Comparison of ENCODE assay signal across 13 cellular contexts in genomic region chr6:28659250-28659566, GRCh38.
DNase-seq lines count a peak whose midpoint lies in the region; ATAC-seq, FAIRE-seq and TF ChIP-seq lines count a peak whose summit lies in the region.
"Had no signal": no experiment of that assay in that cellular context is flagged by ENCODE, and none has a peak within 500 bp of the region (broad histone marks: within the 10 kb centered on the region; RNA-seq: fewer than 3 reads in every experiment).

No MANE protein-coding gene starts in this region.

- no peaks in the 10 kb centered on the region for H3K9me3 ChIP-seq in left ventricle myocardium inferior (replicated peaks)
- no peaks in the 10 kb centered on the region for H3K9me3 ChIP-seq in right cardiac atrium (ENCODE audit: control insufficient read depth, low read length)
- H3K9me3 ChIP-seq in adipocyte (ENCODE audit: control insufficient read depth, low read length), result no peaks in the 10 kb centered on the region
- no peaks in the 10 kb centered on the region for H3K9me3 ChIP-seq in iPS-20b (ENCODE audit: insufficient read depth, low read depth, low read length)
- H3K9me3 ChIP-seq in vagina, result no peaks in the 10 kb centered on the region
- H3K9me3 ChIP-seq: gastrocnemius medialis had no signal

- TF ChIP-seq CTCF in left ventricle myocardium inferior (IDR thresholded peaks at IDR 0.05; ENCODE audit: borderline replicate concordance) (no peak), vagina (IDR thresholded peaks at IDR 0.05) (no peak)

- H3K27ac ChIP-seq in left ventricle myocardium inferior (replicated peaks), result no peak overlapping the region
- H3K27ac ChIP-seq in right cardiac atrium (ENCODE audit: low read length), result no peak overlapping the region
- no peak overlapping the region for H3K27ac ChIP-seq in iPS-20b (ENCODE audit: low read length)
- peak overlapping the region; percentile 64 for H3K27ac ChIP-seq in vagina
- H3K27ac ChIP-seq: gastrocnemius medialis, parathyroid adenoma had no signal

- H3K4me1 ChIP-seq in left ventricle myocardium inferior, result peaks cover 10% of the 10 kb centered on the region
- H3K4me1 ChIP-seq in right cardiac atrium (ENCODE audit: control insufficient read depth, insufficient read depth, low read length), result peaks cover 2% of the 10 kb centered on the region
- H3K4me1 ChIP-seq in adipocyte (ENCODE audit: control insufficient read depth, insufficient read depth, low read length), result peaks cover 11% of the 10 kb centered on the region
- H3K4me1 ChIP-seq in iPS-20b (ENCODE audit: insufficient read depth, low read length), result no peaks in the 10 kb centered on the region
- H3K4me1 ChIP-seq in vagina, result peaks cover 12% of the 10 kb centered on the region
- H3K4me1 ChIP-seq: gastrocnemius medialis, parathyroid adenoma had no signal

- no peak for FAIRE-seq in frontal cortex (lab: Jason Lieb, UNC)

- H3K27me3 ChIP-seq in left ventricle myocardium inferior (ENCODE audit: low read depth), result peaks cover 99% of the 10 kb centered on the region
- peaks cover 2% of the 10 kb centered on the region for H3K27me3 ChIP-seq in right cardiac atrium (ENCODE audit: control insufficient read depth, insufficient read depth)
- H3K27me3 ChIP-seq in adipocyte (replicated peaks; ENCODE audit: control insufficient read depth, insufficient read depth, low read length), result peaks cover 21% of the 10 kb centered on the region
- H3K27me3 ChIP-seq in iPS-20b (ENCODE audit: insufficient read depth, low read length), result peaks cover 16% of the 10 kb centered on the region; the same call in 1 of the 2 replicates
- H3K27me3 ChIP-seq in vagina, result no peaks in the 10 kb centered on the region

- ATAC-seq in right cardiac atrium, result no peak
- no peak for ATAC-seq in HG03457 (IDR thresholded peaks at IDR 0.05; ENCODE audit: unreplicated experiment)
- no peak for ATAC-seq in HG02798 (IDR thresholded peaks at IDR 0.05; ENCODE audit: poor library complexity, unreplicated experiment)
- ATAC-seq: gastrocnemius medialis had no signal

- WGBS in right cardiac atrium, result 42% methylated on average over 2 of the region's 2 CpGs

- DNase-seq in left ventricle myocardium inferior, result no peak
- no peak for DNase-seq in right cardiac atrium
- DNase-seq in adipocyte (ENCODE audit: low read depth), result peak; percentile 4
- no peak for DNase-seq in vagina (ENCODE audit: extremely low spot score in 2 of 2)
- no peak for DNase-seq in frontal cortex (ENCODE audit: low spot score in 2 of 2)
- DNase-seq: activated effector memory CD4-positive, alpha-beta T cell treated with Interleukin-2 at 50 U/mL for 16 hours; CD8-positive, alpha-beta memory T cell; gastrocnemius medialis; NCI-H1436 had no signal

- H3K36me3 ChIP-seq in left ventricle myocardium inferior (no peaks in the 10 kb centered on the region), adipocyte (ENCODE audit: control insufficient read depth, insufficient read depth, low read length, severe bottlenecking) (no peaks in the 10 kb centered on the region), iPS-20b (ENCODE audit: insufficient read depth, low read depth, low read length) (no peaks in the 10 kb centered on the region), vagina (no peaks in the 10 kb centered on the region)
- H3K36me3 ChIP-seq: gastrocnemius medialis had no signal

- H3K4me3 ChIP-seq in left ventricle myocardium inferior (peak overlapping the region; percentile 58), right cardiac atrium (ENCODE audit: low read length) (no peak overlapping the region), adipocyte (ENCODE audit: low read length) (peak overlapping the region; percentile 90), iPS-20b (ENCODE audit: low read length) (peak overlapping the region; percentile 96), vagina (peak overlapping the region; percentile 36)

- intact Hi-C loops in left ventricle myocardium inferior (cut with micrococcal nuclease), result no loop called here
- intact Hi-C loops in right cardiac atrium (cut with DNase I), result no loop called here
- intact Hi-C loops in vagina (cut with DNase I), result no loop called here

- H3K9ac ChIP-seq in adipocyte (ENCODE audit: low read length), result peak overlapping the region; percentile 62
- H3K9ac ChIP-seq in iPS-20b (ENCODE audit: low read depth, low read length), result peak overlapping the region; percentile 72
- H3K9ac ChIP-seq: parathyroid adenoma had no signal

- TF ChIP-seq POLR2A in vagina (IDR thresholded peaks at IDR 0.05), result no peak
